ENCODE assay signal across 18 cellular contexts in the genomic region with DNA sequence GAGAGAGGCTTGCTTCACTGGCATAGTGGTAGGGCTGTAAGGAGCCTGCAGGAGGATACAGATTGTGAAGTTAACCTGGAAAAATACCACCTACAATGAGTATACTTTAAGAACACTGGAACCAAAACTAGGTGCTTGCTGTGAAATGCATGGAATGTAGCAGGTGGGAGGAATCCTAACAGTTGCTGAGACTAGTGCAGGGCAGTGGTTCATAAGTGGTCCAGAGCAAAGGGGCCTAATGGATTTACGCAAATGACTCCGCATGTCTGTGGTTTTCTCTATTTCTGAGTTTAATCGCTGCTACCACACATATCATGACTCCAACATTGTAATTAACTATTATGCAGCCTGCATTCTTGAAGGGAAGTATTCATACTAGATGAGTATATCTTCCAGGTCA.
DNase-seq lines count a peak whose midpoint lies in the region; ATAC-seq and TF ChIP-seq lines count a peak whose summit lies in the region.
"Had no signal": no experiment of that assay in that cellular context is flagged by ENCODE, and none has a peak within 500 bp of the region (broad histone marks: within the 10 kb centered on the region; RNA-seq: fewer than 3 reads in every experiment).

No MANE protein-coding gene starts in this region.

- no peaks in the 10 kb centered on the region for H3K36me3 ChIP-seq in endodermal cell (ENCODE audit: control insufficient read depth, insufficient read depth, low read length)
- no peaks in the 10 kb centered on the region for H3K36me3 ChIP-seq in mesendoderm (ENCODE audit: control insufficient read depth, insufficient read depth, low read length)
- no peaks in the 10 kb centered on the region for H3K36me3 ChIP-seq in upper lobe of right lung
- H3K36me3 ChIP-seq: BE2C had no signal

- no peak overlapping the region for H4K5ac ChIP-seq in mesendoderm (ENCODE audit: low read length)

- H3K27me3 ChIP-seq in endodermal cell (ENCODE audit: control insufficient read depth, insufficient read depth, low read length, poor library complexity, severe bottlenecking) (no peaks in the 10 kb centered on the region), mesendoderm (ENCODE audit: insufficient read depth, low read length, poor library complexity) (no peaks in the 10 kb centered on the region), upper lobe of right lung (no peaks in the 10 kb centered on the region)
- H3K27me3 ChIP-seq: BE2C had no signal

- H3K9me3 Mint-ChIP-seq in WTC11 (no peaks in the 10 kb centered on the region), endodermal cell (no peaks in the 10 kb centered on the region)
- H3K9me3 Mint-ChIP-seq: HFFc6 had no signal

- intact Hi-C loops in upper lobe of right lung (cut with DNase I): no loop called here

- CTCF ChIA-PET in WTC11 (lab: Charles Lee): no interaction called here

- no peak for DNase-seq in WTC11 (ENCODE audit: low spot score)
- DNase-seq in endodermal cell: peak; percentile 59
- peak; percentile 64 for DNase-seq in mesendoderm
- no peak for DNase-seq in upper lobe of right lung
- no peak for DNase-seq in SIG-M5 (lab: John Stamatoyannopoulos, UW)
- DNase-seq in hypothalamus (lab: John Stamatoyannopoulos, UW): no peak
- DNase-seq: BE2C; CD8-positive, alpha-beta T cell; COR-L47; DMS153; DMS79 treated with DMSO at 0.1 percent for 48 hours; EL; HCEC 1CT; HFFc6 had no signal

- H3K9ac ChIP-seq in endodermal cell (ENCODE audit: extremely low read depth, low read length, poor library complexity, severe bottlenecking): no peak overlapping the region
- H3K9ac ChIP-seq in mesendoderm (ENCODE audit: low read length): no peak overlapping the region

- 100% methylated on average over 2 to 3 of the region's 3 CpGs for WGBS in endodermal cell (ENCODE audit: insufficient coverage in 1 of 2, insufficient read length in 1 of 2), 2 experiments
- no CpG with 5 or more reads among the region's 3 CpGs for WGBS in mesendoderm (ENCODE audit: extremely low coverage, insufficient coverage, low lambda C conversion rate)

- no peak overlapping the region for H2BK15ac ChIP-seq in mesendoderm (replicated peaks; ENCODE audit: low read depth)

- H3K4me3 ChIP-seq in endodermal cell (ENCODE audit: low read length) (no peak overlapping the region), mesendoderm (ENCODE audit: low read length) (no peak overlapping the region), upper lobe of right lung (no peak overlapping the region)
- H3K4me3 ChIP-seq: A549 had no signal

- H2BK120ac ChIP-seq in mesendoderm (ENCODE audit: low read depth, low read length): no peak overlapping the region

- POLR2A ChIA-PET in WTC11 (lab: Charles Lee): no interaction called here

- H3K23ac ChIP-seq in mesendoderm (ENCODE audit: low read length): no peak overlapping the region

- H3K36me3 Mint-ChIP-seq in WTC11 (no peaks in the 10 kb centered on the region), endodermal cell (ENCODE audit: low read depth) (no peaks in the 10 kb centered on the region)
- H3K36me3 Mint-ChIP-seq: CD8-positive, alpha-beta T cell had no signal

- no peaks in the 10 kb centered on the region for H3K79me2 ChIP-seq in mesendoderm (ENCODE audit: control insufficient read depth, insufficient read depth, low read length)

- H3K4me1 ChIP-seq in endodermal cell (ENCODE audit: control insufficient read depth, insufficient read depth, low read length) (no peaks in the 10 kb centered on the region), mesendoderm (ENCODE audit: control insufficient read depth, low read depth, low read length) (no peaks in the 10 kb centered on the region), upper lobe of right lung (no peaks in the 10 kb centered on the region)
- H3K4me1 ChIP-seq: A549 had no signal

- TF ChIP-seq CTCF in WTC11 (IDR thresholded peaks at IDR 0.05) (no peak), endodermal cell (conservative IDR thresholded peaks at IDR 0.05) (no peak), upper lobe of right lung (IDR thresholded peaks at IDR 0.05) (no peak)

- ATAC-seq in WTC11: peak; percentile 67
- ATAC-seq in upper lobe of right lung: peak; percentile 60
- no peak for ATAC-seq in GM21360 (IDR thresholded peaks at IDR 0.05; ENCODE audit: unreplicated experiment)
- ATAC-seq: A549; CD8-positive, alpha-beta T cell had no signal

- H3K4me3 Mint-ChIP-seq in WTC11: no peak overlapping the region
- no peak overlapping the region for H3K4me3 Mint-ChIP-seq in endodermal cell
- H3K4me3 Mint-ChIP-seq: CD8-positive, alpha-beta T cell; HFFc6 had no signal

- H3K4ac ChIP-seq in mesendoderm (ENCODE audit: low read depth, low read length): no peak overlapping the region

- H3K4me1 Mint-ChIP-seq in WTC11 (peaks cover 4% of the 10 kb centered on the region; the same call in 1 of the 2 replicates), endodermal cell (peaks cover 4% of the 10 kb centered on the region)

- H3K56ac ChIP-seq in mesendoderm (ENCODE audit: low read length): no peak overlapping the region

- no peak overlapping the region for H3K4me2 ChIP-seq in mesendoderm (ENCODE audit: low read length)
- H3K4me2 ChIP-seq: A549 had no signal

- no peaks in the 10 kb centered on the region for H3K79me1 ChIP-seq in mesendoderm (ENCODE audit: low read length)

- no peak overlapping the region for H2BK5ac ChIP-seq in mesendoderm (ENCODE audit: low read length)

- H3K9me3 ChIP-seq in endodermal cell (ENCODE audit: control insufficient read depth, low read length) (no peaks in the 10 kb centered on the region), upper lobe of right lung (no peaks in the 10 kb centered on the region)
- H3K9me3 ChIP-seq: A549, BE2C had no signal

- H3K27ac Mint-ChIP-seq in WTC11: no peak overlapping the region
- no peak overlapping the region for H3K27ac Mint-ChIP-seq in endodermal cell
- H3K27ac Mint-ChIP-seq: CD8-positive, alpha-beta T cell; HFFc6 had no signal

- H2AK5ac ChIP-seq in mesendoderm (ENCODE audit: low read length): no peak overlapping the region

- no peak overlapping the region for H4K8ac ChIP-seq in mesendoderm (ENCODE audit: low read depth, low read length)

- no peak overlapping the region for H3K18ac ChIP-seq in mesendoderm (ENCODE audit: low read length)

- H3K27ac ChIP-seq in endodermal cell (ENCODE audit: low read depth, low read length) (no peak overlapping the region), mesendoderm (ENCODE audit: low read depth, low read length) (no peak overlapping the region), upper lobe of right lung (no peak overlapping the region)
- H3K27ac ChIP-seq: A549, C4-2B, HL-60 had no signal

- H3K27me3 Mint-ChIP-seq in WTC11 (ENCODE audit: low read depth): no peaks in the 10 kb centered on the region
- H3K27me3 Mint-ChIP-seq in endodermal cell (ENCODE audit: insufficient read depth): no peaks in the 10 kb centered on the region

TF ChIP-seq in WTC11, 78 proteins besides CTCF, POLR2A, EP300 and RAD21:
- TF ChIP-seq, protein P1, sequence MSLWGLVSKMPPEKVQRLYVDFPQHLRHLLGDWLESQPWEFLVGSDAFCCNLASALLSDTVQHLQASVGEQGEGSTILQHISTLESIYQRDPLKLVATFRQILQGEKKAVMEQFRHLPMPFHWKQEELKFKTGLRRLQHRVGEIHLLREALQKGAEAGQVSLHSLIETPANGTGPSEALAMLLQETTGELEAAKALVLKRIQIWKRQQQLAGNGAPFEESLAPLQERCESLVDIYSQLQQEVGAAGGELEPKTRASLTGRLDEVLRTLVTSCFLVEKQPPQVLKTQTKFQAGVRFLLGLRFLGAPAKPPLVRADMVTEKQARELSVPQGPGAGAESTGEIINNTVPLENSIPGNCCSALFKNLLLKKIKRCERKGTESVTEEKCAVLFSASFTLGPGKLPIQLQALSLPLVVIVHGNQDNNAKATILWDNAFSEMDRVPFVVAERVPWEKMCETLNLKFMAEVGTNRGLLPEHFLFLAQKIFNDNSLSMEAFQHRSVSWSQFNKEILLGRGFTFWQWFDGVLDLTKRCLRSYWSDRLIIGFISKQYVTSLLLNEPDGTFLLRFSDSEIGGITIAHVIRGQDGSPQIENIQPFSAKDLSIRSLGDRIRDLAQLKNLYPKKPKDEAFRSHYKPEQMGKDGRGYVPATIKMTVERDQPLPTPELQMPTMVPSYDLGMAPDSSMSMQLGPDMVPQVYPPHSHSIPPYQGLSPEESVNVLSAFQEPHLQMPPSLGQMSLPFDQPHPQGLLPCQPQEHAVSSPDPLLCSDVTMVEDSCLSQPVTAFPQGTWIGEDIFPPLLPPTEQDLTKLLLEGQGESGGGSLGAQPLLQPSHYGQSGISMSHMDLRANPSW (CRISPR knock-in tag; conservative IDR thresholded peaks at IDR 0.05; ENCODE audit: low read depth): no peak
- TF ChIP-seq GABPB1 (CRISPR knock-in tag; IDR thresholded peaks at IDR 0.05) (no peak), PRRX2 (CRISPR knock-in tag; IDR thresholded peaks at IDR 0.05) (no peak), ESRRA (CRISPR knock-in tag; IDR thresholded peaks at IDR 0.05; ENCODE audit: borderline replicate concordance) (no peak), SMAD4 (CRISPR knock-in tag; IDR thresholded peaks at IDR 0.05) (no peak)

Comparison
In these comparisons a context has a peak if more than half of its experiments do, and no peak if none do; other contexts are left out.
1. DNase-seq: peak in endodermal cell (single experiment) and mesendoderm (single experiment); none in WTC11 (single experiment), upper lobe of right lung (single experiment), SIG-M5 (single experiment) and hypothalamus (0 of 51).